8 cellular contexts compared by ENCODE assay signal in the genomic region with DNA sequence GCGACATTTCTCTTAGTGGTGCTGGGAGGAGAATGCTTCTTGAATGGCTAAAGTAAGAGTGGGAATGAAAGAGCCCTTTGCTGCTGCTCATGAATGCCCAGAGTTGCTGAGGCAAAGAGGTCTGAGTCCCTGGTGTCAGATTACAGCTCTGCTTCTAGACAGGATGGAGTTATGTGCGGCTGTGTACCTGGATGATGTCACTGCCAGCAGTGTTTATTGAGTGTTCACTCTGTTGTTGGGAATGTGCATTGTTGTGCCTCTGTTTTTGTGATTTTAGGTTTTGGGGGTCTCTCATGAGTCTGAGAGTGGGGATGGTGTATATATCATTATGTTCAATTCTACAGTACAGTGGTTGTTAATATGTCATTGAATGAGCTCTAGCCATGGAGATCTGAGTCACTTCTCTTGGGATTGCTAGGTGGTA. TPM values are rescaled to one million over a fixed set of nuclear protein-coding genes. Genes with fewer than 3 reads are reported as not detected.
DNase-seq lines count a peak whose midpoint lies in the region; ATAC-seq and TF ChIP-seq lines count a peak whose summit lies in the region.

No MANE protein-coding gene starts in this region.

- no peaks in the 10 kb centered on the region for H3K36me3 ChIP-seq in Peyer's patch

- DNase-seq in stimulated activated naive CD8-positive, alpha-beta T cell treated with anti-CD3 and anti-CD28 coated beads, Interleukin-15, Interleukin-2, amounts not matched to agents 100 U/mL and 50 U/mL, for 24 hours = no peak
- peak in 2 of 3 donors; percentile 22 to 61 for DNase-seq in Peyer's patch
- peak in 2 of 3 experiments; percentile 19 for DNase-seq in effector memory CD8-positive, alpha-beta T cell
- DNase-seq in progenitor cell of endocrine pancreas (ENCODE audit: low spot score, unreplicated experiment) = peak; percentile 30
- DNase-seq in SKM-1 (lab: John Stamatoyannopoulos, UW; ENCODE audit: unreplicated experiment) = no peak
- DNase-seq in NCI-H1694 treated with DMSO at 0.1 percent for 48 hours (lab: John Stamatoyannopoulos, UW) = no peak

- no peaks in the 10 kb centered on the region for H3K9me3 ChIP-seq in Peyer's patch

- peaks cover 0 to 37% (median 4%) of the 10 kb centered on the region in 4 donors for H3K4me1 ChIP-seq in Peyer's patch

- TF ChIP-seq CTCF in Peyer's patch (IDR thresholded peaks at IDR 0.05) (no peak), progenitor cell of endocrine pancreas (IDR thresholded peaks at IDR 0.05; ENCODE audit: unreplicated experiment) (no peak)

- H3K27me3 Mint-ChIP-seq in stimulated activated naive CD8-positive, alpha-beta T cell treated with anti-CD3 and anti-CD28 coated beads, Interleukin-15, Interleukin-2, amounts not matched to agents 100 ng/mL and 50 ng/mL, for 24 hours = no peaks in the 10 kb centered on the region
- H3K27me3 Mint-ChIP-seq in effector memory CD8-positive, alpha-beta T cell = no peaks in the 10 kb centered on the region
- H3K27me3 Mint-ChIP-seq in progenitor cell of endocrine pancreas = no peaks in the 10 kb centered on the region

- H3K27me3 ChIP-seq in Peyer's patch = no peaks in the 10 kb centered on the region

- no peak for TF ChIP-seq POLR2A in Peyer's patch (IDR thresholded peaks at IDR 0.05)

- H3K9me3 Mint-ChIP-seq in stimulated activated naive CD8-positive, alpha-beta T cell treated with anti-CD3 and anti-CD28 coated beads, Interleukin-15, Interleukin-2, amounts not matched to agents 100 ng/mL and 50 ng/mL, for 24 hours = no peaks in the 10 kb centered on the region
- no peaks in the 10 kb centered on the region for H3K9me3 Mint-ChIP-seq in effector memory CD8-positive, alpha-beta T cell
- no peaks in the 10 kb centered on the region for H3K9me3 Mint-ChIP-seq in progenitor cell of endocrine pancreas (ENCODE audit: low read depth)

- H3K4me3 ChIP-seq in Peyer's patch = peak overlapping the region in 2 of 4 donors; percentile 59 to 96

- H3K27ac Mint-ChIP-seq in stimulated activated naive CD8-positive, alpha-beta T cell treated with anti-CD3 and anti-CD28 coated beads, Interleukin-15, Interleukin-2, amounts not matched to agents 100 ng/mL and 50 ng/mL, for 24 hours = peak overlapping the region; percentile 33
- H3K27ac Mint-ChIP-seq in effector memory CD8-positive, alpha-beta T cell = peak overlapping the region; percentile 93 to 96
- H3K27ac Mint-ChIP-seq in progenitor cell of endocrine pancreas = peak overlapping the region; percentile 98

- H3K4me3 Mint-ChIP-seq in stimulated activated naive CD8-positive, alpha-beta T cell treated with anti-CD3 and anti-CD28 coated beads, Interleukin-15, Interleukin-2, amounts not matched to agents 100 ng/mL and 50 ng/mL, for 24 hours = peak overlapping the region; percentile 86
- peak overlapping the region; percentile 95 to 98 for H3K4me3 Mint-ChIP-seq in effector memory CD8-positive, alpha-beta T cell
- H3K4me3 Mint-ChIP-seq in progenitor cell of endocrine pancreas (ENCODE audit: low read depth) = peak overlapping the region; percentile 98

- no peak for ATAC-seq in stimulated activated naive CD8-positive, alpha-beta T cell treated with anti-CD3 and anti-CD28 coated beads, Interleukin-15, Interleukin-2, amounts not matched to agents 100 U/mL and 50 U/mL, for 24 hours
- ATAC-seq in effector memory CD8-positive, alpha-beta T cell (replicated peaks) = no peak
- no peak for ATAC-seq in HG03521 (IDR thresholded peaks at IDR 0.05; ENCODE audit: unreplicated experiment)

- peaks cover 17% of the 10 kb centered on the region for H3K36me3 Mint-ChIP-seq in stimulated activated naive CD8-positive, alpha-beta T cell treated with anti-CD3 and anti-CD28 coated beads, Interleukin-15, Interleukin-2, amounts not matched to agents 100 ng/mL and 50 ng/mL, for 24 hours (ENCODE audit: low read depth)
- peaks cover 72% of the 10 kb centered on the region for H3K36me3 Mint-ChIP-seq in effector memory CD8-positive, alpha-beta T cell (ENCODE audit: insufficient read depth)
- peaks cover 6% of the 10 kb centered on the region for H3K36me3 Mint-ChIP-seq in progenitor cell of endocrine pancreas (ENCODE audit: insufficient read depth)

- peaks cover 65% of the 10 kb centered on the region for H3K4me1 Mint-ChIP-seq in stimulated activated naive CD8-positive, alpha-beta T cell treated with anti-CD3 and anti-CD28 coated beads, Interleukin-15, Interleukin-2, amounts not matched to agents 100 ng/mL and 50 ng/mL, for 24 hours (ENCODE audit: low read depth)
- H3K4me1 Mint-ChIP-seq in effector memory CD8-positive, alpha-beta T cell (ENCODE audit: low read depth in 2 of 2) = peaks cover 52 to 66% of the 10 kb centered on the region in 2 donors
- peaks cover 39% of the 10 kb centered on the region for H3K4me1 Mint-ChIP-seq in progenitor cell of endocrine pancreas (ENCODE audit: low read depth)

- no peak overlapping the region for H3K27ac ChIP-seq in Peyer's patch

RNA-seq across cellular contexts. Expression of a gene that starts 2.7 kb away (rescaled TPM):
- total RNA-seq in Peyer's patch (10 to 100 TPM; 51.2 to 97.6 (median 81.2) TPM), progenitor cell of endocrine pancreas (22.5 and 23.3 TPM in 2 replicates)

Comparison
In these comparisons a context has a peak if more than half of its experiments do, and no peak if none do; other contexts are left out.
1. H3K27ac Mint-ChIP-seq: peak in every context shown above with its lines; median percentile 98 in progenitor cell of endocrine pancreas; 94 in effector memory CD8-positive, alpha-beta T cell; 33 in stimulated activated naive CD8-positive, alpha-beta T cell treated with anti-CD3 and anti-CD28 coated beads, Interleukin-15, Interleukin-2, amounts not matched to agents 100 ng/mL and 50 ng/mL, for 24 hours.
2. DNase-seq: peak in Peyer's patch (2 of 3), effector memory CD8-positive, alpha-beta T cell (2 of 3) and progenitor cell of endocrine pancreas (single experiment); none in stimulated activated naive CD8-positive, alpha-beta T cell treated with anti-CD3 and anti-CD28 coated beads, Interleukin-15, Interleukin-2, amounts not matched to agents 100 U/mL and 50 U/mL, for 24 hours (single experiment), SKM-1 (single experiment) and NCI-H1694 treated with DMSO at 0.1 percent for 48 hours (single experiment).
3. Peak in every context shown above with its lines, with median percentiles within 50 percentile points of each other: H3K4me3 Mint-ChIP-seq.